1 cellular context compared by ENCODE assay signal in the genomic region with DNA sequence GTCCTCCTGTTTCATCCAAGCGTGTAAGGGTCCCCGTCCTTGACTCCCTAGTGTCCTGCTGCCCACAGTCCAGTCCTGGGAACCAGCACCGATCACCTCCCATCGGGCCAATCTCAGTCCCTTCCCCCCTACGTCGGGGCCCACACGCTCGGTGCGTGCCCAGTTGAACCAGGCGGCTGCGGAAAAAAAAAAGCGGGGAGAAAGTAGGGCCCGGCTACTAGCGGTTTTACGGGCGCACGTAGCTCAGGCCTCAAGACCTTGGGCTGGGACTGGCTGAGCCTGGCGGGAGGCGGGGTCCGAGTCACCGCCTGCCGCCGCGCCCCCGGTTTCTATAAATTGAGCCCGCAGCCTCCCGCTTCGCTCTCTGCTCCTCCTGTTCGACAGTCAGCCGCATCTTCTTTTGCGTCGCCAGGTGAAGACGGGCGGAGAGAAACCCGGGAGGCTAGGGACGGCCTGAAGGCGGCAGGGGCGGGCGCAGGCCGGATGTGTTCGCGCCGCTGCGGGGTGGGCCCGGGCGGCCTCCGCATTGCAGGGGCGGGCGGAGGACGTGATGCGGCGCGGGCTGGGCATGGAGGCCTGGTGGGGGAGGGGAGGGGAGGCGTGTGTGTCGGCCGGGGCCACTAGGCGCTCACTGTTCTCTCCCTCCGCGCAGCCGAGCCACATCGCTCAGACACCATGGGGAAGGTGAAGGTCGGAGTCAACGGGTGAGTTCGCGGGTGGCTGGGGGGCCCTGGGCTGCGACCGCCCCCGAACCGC.
A peak's percentile ranks its signal among the peaks of the same experiment; 100 is the strongest.
TF ChIP-seq lines count a peak whose summit lies in the region.

Gene GAPDH (plus strand): TSS at position 360 of the 756 bp plus-strand sequence. CDS start 316 bp downstream, at position 676.

TF ChIP-seq in K562, 482 proteins besides CTCF, POLR2A, EP300 and RAD21 (continued from another document and continues in another):
- TF ChIP-seq, protein P1, sequence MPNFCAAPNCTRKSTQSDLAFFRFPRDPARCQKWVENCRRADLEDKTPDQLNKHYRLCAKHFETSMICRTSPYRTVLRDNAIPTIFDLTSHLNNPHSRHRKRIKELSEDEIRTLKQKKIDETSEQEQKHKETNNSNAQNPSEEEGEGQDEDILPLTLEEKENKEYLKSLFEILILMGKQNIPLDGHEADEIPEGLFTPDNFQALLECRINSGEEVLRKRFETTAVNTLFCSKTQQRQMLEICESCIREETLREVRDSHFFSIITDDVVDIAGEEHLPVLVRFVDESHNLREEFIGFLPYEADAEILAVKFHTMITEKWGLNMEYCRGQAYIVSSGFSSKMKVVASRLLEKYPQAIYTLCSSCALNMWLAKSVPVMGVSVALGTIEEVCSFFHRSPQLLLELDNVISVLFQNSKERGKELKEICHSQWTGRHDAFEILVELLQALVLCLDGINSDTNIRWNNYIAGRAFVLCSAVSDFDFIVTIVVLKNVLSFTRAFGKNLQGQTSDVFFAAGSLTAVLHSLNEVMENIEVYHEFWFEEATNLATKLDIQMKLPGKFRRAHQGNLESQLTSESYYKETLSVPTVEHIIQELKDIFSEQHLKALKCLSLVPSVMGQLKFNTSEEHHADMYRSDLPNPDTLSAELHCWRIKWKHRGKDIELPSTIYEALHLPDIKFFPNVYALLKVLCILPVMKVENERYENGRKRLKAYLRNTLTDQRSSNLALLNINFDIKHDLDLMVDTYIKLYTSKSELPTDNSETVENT (CRISPR knock-in tag; IDR thresholded peaks at IDR 0.05), result no peak
- no peak for TF ChIP-seq KHSRP (IDR thresholded peaks at IDR 0.05)
- TF ChIP-seq ZC3H8 (IDR thresholded peaks at IDR 0.05), result no peak
- TF ChIP-seq ZC3H4 (CRISPR knock-in tag; IDR thresholded peaks at IDR 0.05; ENCODE audit: borderline replicate concordance), result no peak
- no peak for TF ChIP-seq BRD4 (IDR thresholded peaks at IDR 0.05)
- no peak for TF ChIP-seq CTCFL (IDR thresholded peaks at IDR 0.05; ENCODE audit: borderline replicate concordance, insufficient read depth, low read depth, low read length, poor library complexity, severe bottlenecking)
- TF ChIP-seq ZNF184 (CRISPR knock-in tag; IDR thresholded peaks at IDR 0.05), result no peak
- no peak for TF ChIP-seq PREB (CRISPR knock-in tag; IDR thresholded peaks at IDR 0.05)
- 0 out of 2 replicates have a peak, but pooled peaks have one; percentile 3 for TF ChIP-seq ZNF395 (CRISPR knock-in tag; IDR thresholded peaks at IDR 0.05)
- no peak for TF ChIP-seq SMARCA4 (IDR thresholded peaks at IDR 0.05)
- no peak for TF ChIP-seq HDAC6 (IDR thresholded peaks at IDR 0.05; ENCODE audit: low read depth, low read length)
- no peak for TF ChIP-seq ZNF445 (CRISPR knock-in tag; IDR thresholded peaks at IDR 0.05; ENCODE audit: low read depth)
- no peak for TF ChIP-seq GABPB2 (CRISPR knock-in tag; conservative IDR thresholded peaks at IDR 0.05)
- peak; percentile 60 for TF ChIP-seq CREB1 (IDR thresholded peaks at IDR 0.05)
- TF ChIP-seq CREB1 (CRISPR knock-in tag; IDR thresholded peaks at IDR 0.05), result peak; percentile 40; the same call in 1 of the 2 replicates
- TF ChIP-seq HMGXB4 (CRISPR knock-in tag; IDR thresholded peaks at IDR 0.05), result peak; percentile 58; the same call in 1 of the 2 replicates
- TF ChIP-seq ATF1 (CRISPR knock-in tag; IDR thresholded peaks at IDR 0.05), result no peak
- TF ChIP-seq ATF1 (tag; IDR thresholded peaks at IDR 0.05), result peak; percentile 84
- TF ChIP-seq U2AF1 (optimal IDR thresholded peaks at IDR 0.05; ENCODE audit: low read depth, low read length), result no peak
- no peak for TF ChIP-seq ZNF12 (CRISPR knock-in tag; IDR thresholded peaks at IDR 0.05)
- TF ChIP-seq COPS2 (conservative IDR thresholded peaks at IDR 0.05), result no peak
- TF ChIP-seq, protein P2, sequence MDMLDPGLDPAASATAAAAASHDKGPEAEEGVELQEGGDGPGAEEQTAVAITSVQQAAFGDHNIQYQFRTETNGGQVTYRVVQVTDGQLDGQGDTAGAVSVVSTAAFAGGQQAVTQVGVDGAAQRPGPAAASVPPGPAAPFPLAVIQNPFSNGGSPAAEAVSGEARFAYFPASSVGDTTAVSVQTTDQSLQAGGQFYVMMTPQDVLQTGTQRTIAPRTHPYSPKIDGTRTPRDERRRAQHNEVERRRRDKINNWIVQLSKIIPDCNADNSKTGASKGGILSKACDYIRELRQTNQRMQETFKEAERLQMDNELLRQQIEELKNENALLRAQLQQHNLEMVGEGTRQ (CRISPR knock-in tag; IDR thresholded peaks at IDR 0.05), result 0 out of 2 replicates have a peak, but pooled peaks have one; percentile 1
- no peak for TF ChIP-seq TEAD4 (IDR thresholded peaks at IDR 0.05; ENCODE audit: low read length)
- TF ChIP-seq TEAD4 (CRISPR knock-in tag; IDR thresholded peaks at IDR 0.05; ENCODE audit: borderline replicate concordance), result peak; percentile 96
- no peak for TF ChIP-seq BRD9 (IDR thresholded peaks at IDR 0.05; ENCODE audit: low read depth, partially characterized antibody)
- TF ChIP-seq ZNF780A (CRISPR knock-in tag; IDR thresholded peaks at IDR 0.05), result no peak
- TF ChIP-seq ZNF354B (CRISPR knock-in tag; IDR thresholded peaks at IDR 0.05), result no peak
- TF ChIP-seq HDAC8 (tag; IDR thresholded peaks at IDR 0.05), result no peak
- TF ChIP-seq FOXJ2 (tag; IDR thresholded peaks at IDR 0.05), result peak; percentile 46; the same call in 1 of the 2 replicates
- no peak for TF ChIP-seq KLF10 (CRISPR knock-in tag; IDR thresholded peaks at IDR 0.05)
- no peak for TF ChIP-seq ZNF347 (CRISPR knock-in tag; IDR thresholded peaks at IDR 0.05; ENCODE audit: low read depth)
- TF ChIP-seq ZNF57 (CRISPR knock-in tag; IDR thresholded peaks at IDR 0.05), result no peak
- TF ChIP-seq ARHGAP35 (IDR thresholded peaks at IDR 0.05; ENCODE audit: partially characterized antibody), result no peak
- TF ChIP-seq ETV5 (CRISPR knock-in tag; IDR thresholded peaks at IDR 0.05; ENCODE audit: low read depth), result peak; percentile 81
- TF ChIP-seq CGGBP1 (CRISPR knock-in tag; IDR thresholded peaks at IDR 0.05), result no peak; the same call in 1 of the 2 replicates
- TF ChIP-seq, protein P3, sequence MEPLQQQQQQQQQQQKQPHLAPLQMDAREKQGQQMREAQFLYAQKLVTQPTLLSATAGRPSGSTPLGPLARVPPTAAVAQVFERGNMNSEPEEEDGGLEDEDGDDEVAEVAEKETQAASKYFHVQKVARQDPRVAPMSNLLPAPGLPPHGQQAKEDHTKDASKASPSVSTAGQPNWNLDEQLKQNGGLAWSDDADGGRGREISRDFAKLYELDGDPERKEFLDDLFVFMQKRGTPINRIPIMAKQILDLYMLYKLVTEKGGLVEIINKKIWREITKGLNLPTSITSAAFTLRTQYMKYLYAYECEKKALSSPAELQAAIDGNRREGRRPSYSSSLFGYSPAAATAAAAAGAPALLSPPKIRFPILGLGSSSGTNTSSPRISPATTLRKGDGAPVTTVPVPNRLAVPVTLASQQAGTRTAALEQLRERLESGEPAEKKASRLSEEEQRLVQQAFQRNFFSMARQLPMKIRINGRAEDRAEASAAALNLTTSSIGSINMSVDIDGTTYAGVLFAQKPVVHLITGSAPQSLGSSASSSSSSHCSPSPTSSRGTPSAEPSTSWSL (CRISPR knock-in tag; IDR thresholded peaks at IDR 0.05; ENCODE audit: borderline replicate concordance), result no peak
- TF ChIP-seq FOXK1 (CRISPR knock-in tag; IDR thresholded peaks at IDR 0.05; ENCODE audit: borderline replicate concordance), result peak; percentile 88; the same call in 1 of the 2 replicates
- no peak for TF ChIP-seq FOS (IDR thresholded peaks at IDR 0.05; ENCODE audit: extremely low read depth, insufficient read length)
- TF ChIP-seq LCOR (CRISPR knock-in tag; IDR thresholded peaks at IDR 0.05), result no peak
- no peak for TF ChIP-seq EZH2 (IDR thresholded peaks at IDR 0.05; ENCODE audit: borderline replicate concordance, low read depth, low read length)
- no peak for TF ChIP-seq TSC22D4 (tag; IDR thresholded peaks at IDR 0.05)
- no peak for TF ChIP-seq JUNB (CRISPR knock-in tag; conservative IDR thresholded peaks at IDR 0.05)
- peak; percentile 89 for TF ChIP-seq PML (IDR thresholded peaks at IDR 0.05; ENCODE audit: low read length)
- no peak for TF ChIP-seq ZBTB34 (CRISPR knock-in tag; IDR thresholded peaks at IDR 0.05)
